ENCODE assay signal across 1 cellular context in genomic region chr7:135770139-135770710, GRCh38.
TF ChIP-seq lines count a peak whose summit lies in the region.

No MANE protein-coding gene starts in this region.

TF ChIP-seq in GM23338, 12 proteins besides CTCF, POLR2A, EP300 and RAD21:
- no peak for TF ChIP-seq ZNF331 (CRISPR knock-in tag; IDR thresholded peaks at IDR 0.05; ENCODE audit: low read depth)
- no peak for TF ChIP-seq EZH2 (IDR thresholded peaks at IDR 0.05; ENCODE audit: low read depth, unreplicated experiment)
- no peak for TF ChIP-seq EZH2phosphoT487 (IDR thresholded peaks at IDR 0.05; ENCODE audit: unreplicated experiment)
- TF ChIP-seq NANOG (IDR thresholded peaks at IDR 0.05; ENCODE audit: borderline replicate concordance): no peak
- no peak for TF ChIP-seq ETS1 (IDR thresholded peaks at IDR 0.05)
- TF ChIP-seq JUNB (IDR thresholded peaks at IDR 0.05; ENCODE audit: unreplicated experiment): no peak
- no peak for TF ChIP-seq ZNF114 (CRISPR knock-in tag; IDR thresholded peaks at IDR 0.05)
- TF ChIP-seq POLR2AphosphoS5 (IDR thresholded peaks at IDR 0.05; ENCODE audit: low read depth): no peak
